Comparison of ENCODE assay signal across 8 cellular contexts in genomic region chr2:68467077-68467960, GRCh38. TPM values are rescaled to one million over a fixed set of nuclear protein-coding genes. Genes with fewer than 3 reads are reported as not detected.
A peak's percentile ranks its signal among the peaks of the same experiment; 100 is the strongest.
DNase-seq lines count a peak whose midpoint lies in the region; ATAC-seq, FAIRE-seq and TF ChIP-seq lines count a peak whose summit lies in the region.

A gene with protein sequence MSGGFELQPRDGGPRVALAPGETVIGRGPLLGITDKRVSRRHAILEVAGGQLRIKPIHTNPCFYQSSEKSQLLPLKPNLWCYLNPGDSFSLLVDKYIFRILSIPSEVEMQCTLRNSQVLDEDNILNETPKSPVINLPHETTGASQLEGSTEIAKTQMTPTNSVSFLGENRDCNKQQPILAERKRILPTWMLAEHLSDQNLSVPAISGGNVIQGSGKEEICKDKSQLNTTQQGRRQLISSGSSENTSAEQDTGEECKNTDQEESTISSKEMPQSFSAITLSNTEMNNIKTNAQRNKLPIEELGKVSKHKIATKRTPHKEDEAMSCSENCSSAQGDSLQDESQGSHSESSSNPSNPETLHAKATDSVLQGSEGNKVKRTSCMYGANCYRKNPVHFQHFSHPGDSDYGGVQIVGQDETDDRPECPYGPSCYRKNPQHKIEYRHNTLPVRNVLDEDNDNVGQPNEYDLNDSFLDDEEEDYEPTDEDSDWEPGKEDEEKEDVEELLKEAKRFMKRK (plus strand): TSS chr2:68467585. CDS start chr2:68467732, 147 bp downstream.
Gene FBXO48, minus strand, starts transcription at chr2:68467294. Its CDS starts 2,149 bp downstream, at chr2:68465145.

- no peaks in the 10 kb centered on the region for H3K9me3 Mint-ChIP-seq in CD4-positive, alpha-beta T cell
- H3K9me3 Mint-ChIP-seq in activated CD4-positive, alpha-beta memory T cell treated with anti-CD3 and anti-CD28 coated beads for 36 hours, result no peaks in the 10 kb centered on the region

- H3K9me3 ChIP-seq in CD4-positive, alpha-beta T cell (ENCODE audit: control insufficient read depth, low read length), result no peaks in the 10 kb centered on the region
- H3K9me3 ChIP-seq in HepG2 (ENCODE audit: low read length), result no peaks in the 10 kb centered on the region

- H3K36me3 Mint-ChIP-seq in CD4-positive, alpha-beta T cell (ENCODE audit: low read depth), result peaks cover 4% of the 10 kb centered on the region
- H3K36me3 Mint-ChIP-seq in activated CD4-positive, alpha-beta memory T cell treated with anti-CD3 and anti-CD28 coated beads for 36 hours, result no peaks in the 10 kb centered on the region

- peak; percentile 76 to 80 for TF ChIP-seq POLR2A in HepG2 (IDR thresholded peaks at IDR 0.05; ENCODE audit: insufficient read depth in 1 of 2, low read depth in 2 of 2, low read length in 2 of 2)

- under 1% methylated on average over 52 of the region's 82 CpGs for WGBS in HepG2 (ENCODE audit: low lambda C conversion rate)

- in situ Hi-C loops in HepG2 (cut with HindIII; ENCODE audit: extremely low pct_ligation_motif_present, low pct_unique_long_range_greater_than_20kb), result loop anchor here (5.0 to 10.0 kb wide), 2 partner anchors 240 to 457 kb away; no protein-coding TSS in a partner anchor

- peaks cover 28% of the 10 kb centered on the region for H3K4me1 ChIP-seq in HepG2 (ENCODE audit: insufficient read depth, low read length)

- H4K20me1 ChIP-seq in HepG2 (ENCODE audit: insufficient read depth, low read length), result no peaks in the 10 kb centered on the region

- no TSS peak for BruUV-seq in HepG2 (replicated peaks; lab: Mats Ljungman, UMichigan)

- H3K27ac Mint-ChIP-seq in CD4-positive, alpha-beta T cell, result peak within 1 kb of the TSS; percentile 89
- peak within 1 kb of the TSS; percentile 94 for H3K27ac Mint-ChIP-seq in activated CD4-positive, alpha-beta memory T cell treated with anti-CD3 and anti-CD28 coated beads for 36 hours

- no peaks in the 10 kb centered on the region for H3K27me3 Mint-ChIP-seq in CD4-positive, alpha-beta T cell
- H3K27me3 Mint-ChIP-seq in activated CD4-positive, alpha-beta memory T cell treated with anti-CD3 and anti-CD28 coated beads for 36 hours, result no peaks in the 10 kb centered on the region

- FAIRE-seq in HepG2 (lab: Jason Lieb, UNC), result peak; percentile 60

- TF ChIP-seq CTCF in CD4-positive, alpha-beta T cell (IDR thresholded peaks at IDR 0.05), result no peak
- peak; percentile 19; the same call in 1 of the 2 replicates for TF ChIP-seq CTCF in HepG2 (CRISPR knock-in tag; IDR thresholded peaks at IDR 0.05)

- H3K9ac ChIP-seq in HepG2 (ENCODE audit: insufficient read depth, low read depth, low read length), result peak within 1 kb of the TSS; percentile 91

- POLR2A ChIA-PET in CD4-positive, alpha-beta T cell (lab: Charles Lee), result interaction anchor here (0.7 to 3.9 kb wide), 29 partner anchors 8 to 1177 kb away, joined by 3 to 34 read pairs (median 4); partner anchors contain the start of genes ARHGAP25, NFU1, PNO1 and PPP3R1
- POLR2A ChIA-PET in activated CD4-positive, alpha-beta memory T cell treated with anti-CD3 and anti-CD28 coated beads for 36 hours (lab: Charles Lee), result interaction anchor here (0.6 to 2.1 kb wide), 8 partner anchors 19 to 440 kb away, joined by 3 to 10 read pairs (median 4); no protein-coding TSS in a partner anchor
- POLR2A ChIA-PET in HepG2 (lab: Yijun Ruan, JAX), result interaction anchor here (0.9 to 1.6 kb wide), 4 partner anchors 94 to 215 kb away, joined by 3 to 4 read pairs (median 3); partner anchors contain the start of gene PPP3R1

- H3K36me3 ChIP-seq in HepG2 (replicated peaks in 1 of 2; ENCODE audit: control insufficient read depth in 1 of 2, insufficient read depth in 2 of 2, low read length in 2 of 2), result no peaks in the 10 kb centered on the region

- intact Hi-C loops in CD4-positive, alpha-beta T cell (cut with DNase I, micrococcal nuclease), result loop anchor here (2.0 to 5.0 kb wide), 5 partner anchors 50 to 311 kb away; partner anchors contain the start of gene PNO1 (in 1 of the 2)
- intact Hi-C loops in activated CD4-positive, alpha-beta memory T cell treated with anti-CD3 and anti-CD28 coated beads for 36 hours (cut with micrococcal nuclease), result loop anchor here (1.0 to 5.0 kb wide), 13 partner anchors 26 to 1365 kb away; partner anchors contain the start of genes AAK1 and PNO1
- intact Hi-C loops in HepG2 (cut with micrococcal nuclease; ENCODE audit: unreplicated experiment), result loop anchor here (1.0 kb wide), 1 partner anchor 128 kb away; no protein-coding TSS in a partner anchor

- CTCF ChIA-PET in CD4-positive, alpha-beta T cell (lab: Charles Lee), result interaction anchor here (1.2 to 2.2 kb wide), 5 partner anchors 20 to 458 kb away, joined by 4 to 8 read pairs (median 5); no protein-coding TSS in a partner anchor
- CTCF ChIA-PET in activated CD4-positive, alpha-beta memory T cell treated with anti-CD3 and anti-CD28 coated beads for 36 hours (lab: Charles Lee), result interaction anchor here (0.7 to 6.7 kb wide), 14 partner anchors 10 to 459 kb away, joined by 3 to 127 read pairs (median 4); partner anchors contain the start of gene ARHGAP25
- CTCF ChIA-PET in HepG2 (lab: Yijun Ruan, JAX; ENCODE audit: low intra/inter-chr PET ratio, low total read pairs), result no interaction called here

- peak; percentile 88 for ATAC-seq in CD4-positive, alpha-beta T cell (ENCODE audit: poor library complexity)
- ATAC-seq in GM19452 (IDR thresholded peaks at IDR 0.05; ENCODE audit: unreplicated experiment) (peak; percentile 93), HG03575 (IDR thresholded peaks at IDR 0.05; ENCODE audit: extremely low read depth, insufficient number of reproducible peaks, low FRiP score, unreplicated experiment) (peak; percentile 89), HepG2 (peak; percentile 96)

- peak in 1 of 2 experiments; percentile 60; a peak in 3 of 4 replicates for TF ChIP-seq EP300 in HepG2 (IDR thresholded peaks at IDR 0.05; ENCODE audit: low read depth in 2 of 2, low read length in 2 of 2)
- TF ChIP-seq EP300 in HepG2 (CRISPR knock-in tag; IDR thresholded peaks at IDR 0.05; ENCODE audit: borderline replicate concordance), result no peak

- peak within 1 kb of the TSS; percentile 80 for H3K4me2 ChIP-seq in HepG2 (ENCODE audit: low read depth, low read length)

- peak within 1 kb of the TSS; percentile 74 for H2AFZ ChIP-seq in HepG2 (ENCODE audit: low read length)

- H3K4me3 ChIP-seq in HepG2 (replicated peaks in 1 of 3; ENCODE audit: insufficient read depth in 1 of 3, low read depth in 2 of 3, low read length in 3 of 3), result peak within 1 kb of the TSS; percentile 87 to 95 (median 90)

- peak; percentile 94 to 99 (median 98) for DNase-seq in CD4-positive, alpha-beta T cell
- DNase-seq in NCI-H82 (lab: John Stamatoyannopoulos, UW) (peak; percentile 100), dermis microvascular lymphatic vessel endothelial cell (ENCODE audit: low read depth in 2 of 2) (peak; percentile 98 to 99), HepG2 (ENCODE audit: low spot score) (peak; percentile 100)
- DNase-seq in activated CD4-positive, alpha-beta memory T cell treated with anti-CD3 and anti-CD28 coated beads for 36 hours, result peak; percentile 99
- peak; percentile 94 to 95 for DNase-seq in stimulated activated CD4-positive, alpha-beta T cell treated with anti-CD3 and anti-CD28 coated beads, Interleukin-2, amount 100 ng/mL, for 48 hours

- H3K27me3 ChIP-seq in CD4-positive, alpha-beta T cell (ENCODE audit: control insufficient read depth, insufficient read depth, low read length), result no peaks in the 10 kb centered on the region
- no peaks in the 10 kb centered on the region; a peak in 1 of 5 replicates for H3K27me3 ChIP-seq in HepG2 (ENCODE audit: control insufficient read depth in 1 of 2, insufficient read depth in 2 of 2, low read length in 2 of 2)

- H3K4me3 Mint-ChIP-seq in CD4-positive, alpha-beta T cell, result peak within 1 kb of the TSS; percentile 95
- peak within 1 kb of the TSS; percentile 97 for H3K4me3 Mint-ChIP-seq in activated CD4-positive, alpha-beta memory T cell treated with anti-CD3 and anti-CD28 coated beads for 36 hours

- peak; percentile 66 for TF ChIP-seq RAD21 in HepG2 (CRISPR knock-in tag; IDR thresholded peaks at IDR 0.05)

- peaks cover 44% of the 10 kb centered on the region for H3K4me1 Mint-ChIP-seq in CD4-positive, alpha-beta T cell (ENCODE audit: low read depth)
- peaks cover 44% of the 10 kb centered on the region for H3K4me1 Mint-ChIP-seq in activated CD4-positive, alpha-beta memory T cell treated with anti-CD3 and anti-CD28 coated beads for 36 hours (ENCODE audit: low read depth)

- no peaks in the 10 kb centered on the region for H3K79me2 ChIP-seq in HepG2 (ENCODE audit: insufficient read depth, low read length)

- H3K27ac ChIP-seq in CD4-positive, alpha-beta T cell (ENCODE audit: low read depth, low read length), result peak within 1 kb of the TSS; percentile 93
- H3K27ac ChIP-seq in HepG2 (ENCODE audit: extremely low read length, insufficient read depth, low read length), result peak within 1 kb of the TSS; percentile 70

RNA-seq across cellular contexts. Expression of the first gene that starts in this region (rescaled TPM):
- total RNA-seq in CD4-positive, alpha-beta T cell, result 1 to 10 TPM; 4.1 to 4.3 TPM
- total RNA-seq in activated CD4-positive, alpha-beta memory T cell treated with anti-CD3 and anti-CD28 coated beads for 36 hours, result 1 to 10 TPM; 3.0 to 3.1 TPM
- total RNA-seq in dermis microvascular lymphatic vessel endothelial cell (4.0 and 6.4 TPM in 2 replicates), HepG2 (2016; rRNA removed; fragmentation: Illumina TruSeq; extraction: Trizol) (2.0 and 2.2 TPM in 2 replicates)
- 13.5 and 14.5 TPM in 2 replicates for total RNA-seq in HepG2 (2016; cell fraction: cytosol; rRNA removed; fragmentation: Illumina TruSeq; extraction: Trizol; ENCODE audit: low read depth)
- total RNA-seq in HepG2 (2016; cell fraction: insoluble cytoplasmic fraction; rRNA removed; fragmentation: Illumina TruSeq; extraction: Trizol), result 1.7 and 2.3 TPM in 2 replicates
- total RNA-seq in HepG2 (2016; cell fraction: membrane; rRNA removed; fragmentation: Illumina TruSeq; extraction: Trizol), result 7.8 and 9.4 TPM in 2 replicates
- 2.2 and 2.3 TPM in 2 replicates for total RNA-seq in HepG2 (2016; cell fraction: nucleus; rRNA removed; fragmentation: Illumina TruSeq; extraction: Trizol)
- polyA plus RNA-seq in HepG2 (2011; rRNA removed), result 0.45 and 0.57 TPM in 2 replicates
- 0.24 and 0.33 TPM in 2 replicates for polyA plus RNA-seq in HepG2 (2011; cell fraction: cytosol; rRNA removed)
- 0.34 and 0.47 TPM in 2 replicates for polyA plus RNA-seq in HepG2 (2011; cell fraction: nucleus; rRNA removed)
- polyA plus RNA-seq in HepG2 (2012), result 0.60 and 0.76 TPM in 2 replicates
- polyA plus RNA-seq in HepG2 (2016; cell fraction: cytosol; fragmentation: Illumina TruSeq; extraction: Trizol; ENCODE audit: low read depth), result 0.14 and 0.24 TPM in 2 replicates
- polyA plus RNA-seq in HepG2 (2016; cell fraction: insoluble cytoplasmic fraction; fragmentation: Illumina TruSeq; extraction: Trizol; ENCODE audit: low read depth), result 1.5 and 2.1 TPM in 2 replicates
- 0.31 and 0.42 TPM in 2 replicates for polyA plus RNA-seq in HepG2 (2016; cell fraction: membrane; fragmentation: Illumina TruSeq; extraction: Trizol; ENCODE audit: low read depth)
- 1.4 and 1.7 TPM in 2 replicates for polyA plus RNA-seq in HepG2 (2016; cell fraction: nucleus; fragmentation: Illumina TruSeq; extraction: Trizol; ENCODE audit: insufficient read depth, low read depth)
- polyA minus RNA-seq in HepG2 (2011; rRNA and poly(A)+ RNA removed; ENCODE audit: low replicate concordance), result 0.05 and 0.44 TPM in 2 replicates
- polyA minus RNA-seq in HepG2 (2011; cell fraction: cytosol; rRNA and poly(A)+ RNA removed), result 0.79 and 2.0 TPM in 2 replicates
- polyA minus RNA-seq in HepG2 (2011; cell fraction: nucleus; rRNA and poly(A)+ RNA removed), result 3.0 and 4.1 TPM in 2 replicates

RNA-seq across cellular contexts. Expression of gene FBXO48, which starts in this region (rescaled TPM):
- total RNA-seq in CD4-positive, alpha-beta T cell, result under 1 TPM; 0.44 to 0.50 TPM
- total RNA-seq in activated CD4-positive, alpha-beta memory T cell treated with anti-CD3 and anti-CD28 coated beads for 36 hours, result 1 to 10 TPM; 2.3 to 2.6 TPM
- total RNA-seq in dermis microvascular lymphatic vessel endothelial cell (0.13 and 0.25 TPM in 2 replicates), HepG2 (2016; rRNA removed; fragmentation: Illumina TruSeq; extraction: Trizol) (0.42 and 0.59 TPM in 2 replicates)
- total RNA-seq in HepG2 (2016; cell fraction: cytosol; rRNA removed; fragmentation: Illumina TruSeq; extraction: Trizol; ENCODE audit: low read depth), result 0.18 and 0.20 TPM in 2 replicates
- 0.41 and 0.59 TPM in 2 replicates for total RNA-seq in HepG2 (2016; cell fraction: insoluble cytoplasmic fraction; rRNA removed; fragmentation: Illumina TruSeq; extraction: Trizol)
- total RNA-seq in HepG2 (2016; cell fraction: membrane; rRNA removed; fragmentation: Illumina TruSeq; extraction: Trizol), result 0.41 and 0.56 TPM in 2 replicates
- 0.56 and 0.69 TPM in 2 replicates for total RNA-seq in HepG2 (2016; cell fraction: nucleus; rRNA removed; fragmentation: Illumina TruSeq; extraction: Trizol)
- 0.86 and 1.1 TPM in 2 replicates for polyA plus RNA-seq in HepG2 (2011; rRNA removed)
- polyA plus RNA-seq in HepG2 (2011; cell fraction: cytosol; rRNA removed), result 0.32 and 0.64 TPM in 2 replicates
- polyA plus RNA-seq in HepG2 (2011; cell fraction: nucleus; rRNA removed), result 0.53 and 0.93 TPM in 2 replicates
- polyA plus RNA-seq in HepG2 (2012), result 0.45 and 0.62 TPM in 2 replicates
- polyA plus RNA-seq in HepG2 (2016; cell fraction: cytosol; fragmentation: Illumina TruSeq; extraction: Trizol; ENCODE audit: low read depth), result 0.22 and 0.27 TPM in 2 replicates
- 0.68 and 0.71 TPM in 2 replicates for polyA plus RNA-seq in HepG2 (2016; cell fraction: insoluble cytoplasmic fraction; fragmentation: Illumina TruSeq; extraction: Trizol; ENCODE audit: low read depth)
- polyA plus RNA-seq in HepG2 (2016; cell fraction: membrane; fragmentation: Illumina TruSeq; extraction: Trizol; ENCODE audit: low read depth), result 0.33 and 0.52 TPM in 2 replicates
- polyA plus RNA-seq in HepG2 (2016; cell fraction: nucleus; fragmentation: Illumina TruSeq; extraction: Trizol; ENCODE audit: insufficient read depth, low read depth), result 1.5 and 1.6 TPM in 2 replicates
- 0.28 and 0.68 TPM in 2 replicates for polyA minus RNA-seq in HepG2 (2011; rRNA and poly(A)+ RNA removed; ENCODE audit: low replicate concordance)
- polyA minus RNA-seq in HepG2 (2011; cell fraction: cytosol; rRNA and poly(A)+ RNA removed), result 0.44 and 0.49 TPM in 2 replicates
- polyA minus RNA-seq in HepG2 (2011; cell fraction: nucleus; rRNA and poly(A)+ RNA removed), result 1.5 and 1.6 TPM in 2 replicates

Comparison
In these comparisons a context has a peak if more than half of its experiments do, and no peak if none do; other contexts are left out.
1. Peak in every context shown above with its lines: DNase-seq, ATAC-seq, H3K4me3 ChIP-seq and H3K27ac ChIP-seq.